In genomic region chr5:54310433-54311177, GRCh38 we compare ENCODE assay signal across 1 cellular context.
TF ChIP-seq lines count a peak whose summit lies in the region.

TSS of gene ARL15 (minus strand) at chr5:54310573.

TF ChIP-seq in HepG2, 621 proteins besides CTCF, POLR2A, EP300 and RAD21 (continued from another document and continues in another):
- TF ChIP-seq ZNF318 (CRISPR knock-in tag; IDR thresholded peaks at IDR 0.05) = no peak
- no peak for TF ChIP-seq ZSCAN25 (CRISPR knock-in tag; IDR thresholded peaks at IDR 0.05)
- peak; percentile 58; the same call in 1 of the 2 replicates for TF ChIP-seq MAX (IDR thresholded peaks at IDR 0.05)
- no peak for TF ChIP-seq DPF2 (CRISPR knock-in tag; IDR thresholded peaks at IDR 0.05; ENCODE audit: borderline replicate concordance, low read depth)
- TF ChIP-seq ATF6 (CRISPR knock-in tag; conservative IDR thresholded peaks at IDR 0.05) = no peak
- TF ChIP-seq ZNF580 (CRISPR knock-in tag; IDR thresholded peaks at IDR 0.05; ENCODE audit: borderline replicate concordance, low read depth) = no peak
- peak; percentile 81 for TF ChIP-seq PTBP1 (IDR thresholded peaks at IDR 0.05; ENCODE audit: low read depth, low read length, poor library complexity, severe bottlenecking)
- peak; percentile 60; the same call in 1 of the 2 replicates for TF ChIP-seq ELF1 (CRISPR knock-in tag; IDR thresholded peaks at IDR 0.05)
- TF ChIP-seq ATF1 (CRISPR knock-in tag; IDR thresholded peaks at IDR 0.05) = no peak
- no peak; the same call in 1 of the 2 replicates for TF ChIP-seq FOXA3 (CRISPR knock-in tag; IDR thresholded peaks at IDR 0.05)
- TF ChIP-seq SOX13 (IDR thresholded peaks at IDR 0.05) = no peak
- no peak for TF ChIP-seq SOX13 (CRISPR knock-in tag; conservative IDR thresholded peaks at IDR 0.05 in 1 of 2, IDR thresholded peaks at IDR 0.05 in 1 of 2)
- TF ChIP-seq SMYD3 (CRISPR knock-in tag; IDR thresholded peaks at IDR 0.05) = no peak
- no peak for TF ChIP-seq NR2C2 (CRISPR knock-in tag; IDR thresholded peaks at IDR 0.05; ENCODE audit: borderline replicate concordance)
- TF ChIP-seq TEAD2 (CRISPR knock-in tag; IDR thresholded peaks at IDR 0.05) = no peak
- TF ChIP-seq ZNF18 (CRISPR knock-in tag; IDR thresholded peaks at IDR 0.05; ENCODE audit: insufficient replicate concordance) = peak; percentile 74
- TF ChIP-seq KDM6A (CRISPR knock-in tag; IDR thresholded peaks at IDR 0.05; ENCODE audit: low read depth) = no peak
- no peak for TF ChIP-seq ZNF776 (CRISPR knock-in tag; IDR thresholded peaks at IDR 0.05)
- no peak for TF ChIP-seq BCL6 (CRISPR knock-in tag; IDR thresholded peaks at IDR 0.05)
- no peak for TF ChIP-seq ZEB1 (IDR thresholded peaks at IDR 0.05; ENCODE audit: insufficient replicate concordance, low read depth)
- no peak for TF ChIP-seq ZNF276 (CRISPR knock-in tag; IDR thresholded peaks at IDR 0.05; ENCODE audit: low read depth)
- TF ChIP-seq SPEN (CRISPR knock-in tag; IDR thresholded peaks at IDR 0.05; ENCODE audit: low read depth) = no peak
- no peak; the same call in 1 of the 2 replicates for TF ChIP-seq ZZZ3 (CRISPR knock-in tag; IDR thresholded peaks at IDR 0.05; ENCODE audit: borderline replicate concordance)
- peak; percentile 45 for TF ChIP-seq TFDP2 (CRISPR knock-in tag; IDR thresholded peaks at IDR 0.05)
- no peak for TF ChIP-seq MTF1 (CRISPR knock-in tag; IDR thresholded peaks at IDR 0.05)
- peak; percentile 74 for TF ChIP-seq ASH2L (IDR thresholded peaks at IDR 0.05; ENCODE audit: insufficient read length, low read depth, low read length)
- TF ChIP-seq ZNF678 (CRISPR knock-in tag; IDR thresholded peaks at IDR 0.05) = no peak
- peak; percentile 80 for TF ChIP-seq NFYC (CRISPR knock-in tag; IDR thresholded peaks at IDR 0.05)
- TF ChIP-seq ZNF274 (CRISPR knock-in tag; IDR thresholded peaks at IDR 0.05) = 0 out of 2 replicates have a peak, but pooled peaks have one; percentile 6
- no peak for TF ChIP-seq NFIC (IDR thresholded peaks at IDR 0.05; ENCODE audit: low read length)
- no peak for TF ChIP-seq TRIM22 (IDR thresholded peaks at IDR 0.05)
- no peak; the same call in 1 of the 2 replicates for TF ChIP-seq ZMAT3 (CRISPR knock-in tag; conservative IDR thresholded peaks at IDR 0.05)
- no peak for TF ChIP-seq DBP (CRISPR knock-in tag; IDR thresholded peaks at IDR 0.05; ENCODE audit: not compliant biosample characterization)
- no peak for TF ChIP-seq NR2F6 (IDR thresholded peaks at IDR 0.05)
- TF ChIP-seq NR2F6 (CRISPR knock-in tag; IDR thresholded peaks at IDR 0.05) = no peak
- TF ChIP-seq ZBTB3 (CRISPR knock-in tag; IDR thresholded peaks at IDR 0.05; ENCODE audit: borderline replicate concordance, low read depth) = no peak
- TF ChIP-seq PRDM15 (CRISPR knock-in tag; IDR thresholded peaks at IDR 0.05) = no peak
- no peak for TF ChIP-seq PPARG (CRISPR knock-in tag; conservative IDR thresholded peaks at IDR 0.05)
- TF ChIP-seq NONO (IDR thresholded peaks at IDR 0.05) = no peak
- peak; percentile 62; the same call in 1 of the 2 replicates for TF ChIP-seq NONO (CRISPR knock-in tag; conservative IDR thresholded peaks at IDR 0.05)
- TF ChIP-seq ARHGAP35 (CRISPR knock-in tag; IDR thresholded peaks at IDR 0.05; ENCODE audit: borderline replicate concordance) = no peak
- TF ChIP-seq STAT5B (CRISPR knock-in tag; IDR thresholded peaks at IDR 0.05) = no peak
